23 cellular contexts compared by ENCODE assay signal in genomic region chr12:5506295-5506694, GRCh38.
"Had no signal": no experiment of that assay in that cellular context is flagged by ENCODE, and none has a peak within 500 bp of the region (broad histone marks: within the 10 kb centered on the region; RNA-seq: fewer than 3 reads in every experiment).

No MANE protein-coding gene starts in this region.

- H3K4me1 ChIP-seq: left lung, testis had no signal

- H3K4me1 Mint-ChIP-seq: activated T-helper 17 cell treated with anti-CD3 and anti-CD28 coated beads, Interleukin-2, amount 50 U/mL, for 72 hours had no signal

- H3K9me3 Mint-ChIP-seq: activated naive CD4-positive, alpha-beta T cell treated with anti-CD3 and anti-CD28 coated beads, Interleukin-2, amount 50 U/mL, for 72 hours; activated T-cell treated with anti-CD3 and anti-CD28 coated beads, Interleukin-2, amount 50 U/mL, for 24 hours; activated T-helper 17 cell treated with anti-CD3 and anti-CD28 coated beads, Interleukin-2, amount 50 U/mL, for 72 hours; natural killer cell treated with Interleukin-12 subunit alpha and Interleukin-12 subunit beta and Interleukin-15 and Interleukin-18, amount 100 ng/mL, for 72 hours; T-helper 1 cell treated with Interleukin-12 subunit alpha and Interleukin-12 subunit beta and Interleukin-4 antibody, amounts not matched to agents 30 μg/mL and 1 μg/mL, for 36 hours had no signal

- H3K27me3 ChIP-seq: testis, transverse colon had no signal

- H3K27ac ChIP-seq: heart left ventricle, left lung, testis, transverse colon, WERI-Rb-1 had no signal

- H3K4me3 Mint-ChIP-seq: activated T-cell treated with anti-CD3 and anti-CD28 coated beads, Interleukin-2, amount 50 U/mL, for 24 hours; activated T-helper 17 cell treated with anti-CD3 and anti-CD28 coated beads, Interleukin-2, amount 50 U/mL, for 72 hours; natural killer cell treated with Interleukin-12 subunit alpha and Interleukin-12 subunit beta and Interleukin-15 and Interleukin-18, amount 100 ng/mL, for 72 hours; T-helper 1 cell treated with Interleukin-12 subunit alpha and Interleukin-12 subunit beta and Interleukin-4 antibody, amounts not matched to agents 30 μg/mL and 1 μg/mL, for 36 hours had no signal

- H3K4me3 ChIP-seq: heart left ventricle, left lung, mucosa of descending colon, testis, transverse colon had no signal

- H3K36me3 Mint-ChIP-seq: activated naive CD4-positive, alpha-beta T cell treated with anti-CD3 and anti-CD28 coated beads, Interleukin-2, amount 50 U/mL, for 72 hours; natural killer cell treated with Interleukin-12 subunit alpha and Interleukin-12 subunit beta and Interleukin-15 and Interleukin-18, amount 100 ng/mL, for 72 hours had no signal

- H3K27ac Mint-ChIP-seq: activated naive CD4-positive, alpha-beta T cell treated with anti-CD3 and anti-CD28 coated beads, Interleukin-2, amount 50 U/mL, for 72 hours; activated T-cell treated with anti-CD3 and anti-CD28 coated beads, Interleukin-2, amount 50 U/mL, for 24 hours; activated T-helper 17 cell treated with anti-CD3 and anti-CD28 coated beads, Interleukin-2, amount 50 U/mL, for 72 hours; natural killer cell treated with Interleukin-12 subunit alpha and Interleukin-12 subunit beta and Interleukin-15 and Interleukin-18, amount 100 ng/mL, for 72 hours; T-helper 1 cell treated with Interleukin-12 subunit alpha and Interleukin-12 subunit beta and Interleukin-4 antibody, amounts not matched to agents 30 μg/mL and 1 μg/mL, for 36 hours had no signal

- H3K9me3 ChIP-seq: heart left ventricle, left lung, mucosa of descending colon, testis, transverse colon had no signal

- DNase-seq: activated CD4-positive, alpha-beta T cell treated with anti-CD3 and anti-CD28 coated beads for 48 hours; activated CD4-positive, alpha-beta T cell treated with anti-CD3 and anti-CD28 coated beads, Interleukin-2, amount 50 U/mL, for 48 hours; activated CD8-positive, alpha-beta memory T cell treated with anti-CD3 and anti-CD28 coated beads, Interleukin-2, amount 50 U/mL, for 48 hours; activated T-cell treated with anti-CD3 and anti-CD28 coated beads, Interleukin-2, amount 50 U/mL, for 24 hours; anterior cingulate cortex; cerebellar nuclear complex; cortex of kidney; mucosa of descending colon; stimulated activated CD4-positive, alpha-beta T cell treated with anti-CD3 and anti-CD28 coated beads, Interleukin-15, amount 100 ng/mL, for 24 hours; stimulated activated naive CD4-positive, alpha-beta T cell treated with Interleukin-2 at 50 U/mL for 16 hours; SW 1271; T-helper 9 cell; testis; transverse colon; WERI-Rb-1 had no signal

- ATAC-seq: activated CD4-positive, CD25-positive, alpha-beta regulatory T cell treated with anti-CD3 and anti-CD28 coated beads, Interleukin-2, amount 50 U/mL, for 24 hours; activated naive CD4-positive, alpha-beta T cell treated with anti-CD3 and anti-CD28 coated beads, Interleukin-2, amount 50 U/mL, for 72 hours; activated T-helper 17 cell treated with anti-CD3 and anti-CD28 coated beads, Interleukin-2, amount 50 U/mL, for 72 hours; esophagus mucosa; left lung; natural killer cell treated with Interleukin-12 subunit alpha and Interleukin-12 subunit beta and Interleukin-15 and Interleukin-18, amount 100 ng/mL, for 72 hours had no signal

- H3K36me3 ChIP-seq: heart left ventricle, left lung, transverse colon, WERI-Rb-1 had no signal
